In the genomic region with DNA sequence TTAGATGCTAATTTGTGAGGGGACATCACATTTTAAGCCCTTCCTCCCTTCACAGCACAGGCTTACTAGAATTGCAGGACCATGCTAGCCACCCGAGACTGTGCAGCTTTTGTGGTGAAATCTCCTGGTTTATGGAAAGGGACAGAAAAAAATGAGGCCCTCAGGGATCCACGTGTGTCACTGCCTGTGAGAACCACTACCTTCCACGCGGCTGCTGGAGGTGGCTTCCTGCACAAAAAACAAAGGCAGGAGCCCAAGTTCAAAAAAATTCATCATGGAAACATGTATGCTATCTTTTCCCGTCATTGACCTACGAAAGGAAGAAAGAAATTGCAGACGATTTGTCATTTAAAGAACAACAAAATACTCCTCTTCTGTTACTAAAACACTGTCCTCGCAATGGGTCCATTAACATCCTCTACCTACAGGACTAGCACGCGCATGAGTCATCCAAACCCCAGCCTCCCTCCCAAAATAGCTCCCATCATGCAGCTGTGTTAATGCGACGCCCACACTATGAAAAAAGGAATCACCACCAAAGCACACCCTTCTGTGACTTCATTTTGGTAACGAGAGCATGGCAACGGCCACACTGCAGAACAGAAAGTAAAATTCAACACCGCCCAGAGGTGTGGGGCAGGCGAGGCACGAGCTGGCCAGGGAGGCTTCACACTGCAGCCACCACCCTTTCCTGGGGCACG, we compare ENCODE assay signal across 8 cellular contexts. TPM values are rescaled to one million over a fixed set of nuclear protein-coding genes. Genes with fewer than 3 reads are reported as not detected.
DNase-seq lines count a peak whose midpoint lies in the region; ATAC-seq and TF ChIP-seq lines count a peak whose summit lies in the region.

No MANE protein-coding gene starts in this region.

- peaks cover 3% of the 10 kb centered on the region for H3K27me3 Mint-ChIP-seq in activated naive CD4-positive, alpha-beta T cell treated with anti-CD3 and anti-CD28 coated beads, Interleukin-2, amount 10 ng/mL, durations not matched to agents 7 days and 5 days
- peaks cover 0 to 4% of the 10 kb centered on the region in 2 donors for H3K27me3 Mint-ChIP-seq in natural killer cell treated with Interleukin-12 subunit alpha and Interleukin-12 subunit beta and Interleukin-15 and Interleukin-18, amount 100 ng/mL, for 72 hours

- in situ Hi-C loops in transverse colon (cut with MboI; ENCODE audit: low pct_ligation_motif_present in 1 of 4, low pct_unique_long_range_greater_than_20kb in 1 of 4, low sequenced_read_pairs in 3 of 4), result no loop called here

- H3K9me2 ChIP-seq in OCI-LY1 (ENCODE audit: low read depth, low read length), result no peaks in the 10 kb centered on the region

- TF ChIP-seq POLR2A in transverse colon (IDR thresholded peaks at IDR 0.05) (no peak), testis (IDR thresholded peaks at IDR 0.05) (no peak)

- TF ChIP-seq EP300 in transverse colon (IDR thresholded peaks at IDR 0.05; ENCODE audit: low read depth), result no peak

- peak; percentile 49 for DNase-seq in activated naive CD4-positive, alpha-beta T cell treated with anti-CD3 and anti-CD28 coated beads, Interleukin-2, amount 10 ng/mL, durations not matched to agents 7 days and 5 days
- DNase-seq in natural killer cell treated with Interleukin-12 subunit alpha and Interleukin-12 subunit beta and Interleukin-15 and Interleukin-18, amount 100 ng/mL, for 72 hours (ENCODE audit: low spot score), result peak; percentile 65
- peak; percentile 30 for DNase-seq in transverse colon
- DNase-seq in SHP77 treated with DMSO at 0.1 percent for 48 hours (lab: John Stamatoyannopoulos, UW), result no peak
- no peak for DNase-seq in testis

- no peak overlapping the region for H3K27ac ChIP-seq in OCI-LY1 (ENCODE audit: low read depth, low read length, poor library complexity, severe bottlenecking)
- peak overlapping the region; percentile 34 to 52 (median 43) for H3K27ac ChIP-seq in transverse colon
- H3K27ac ChIP-seq in testis, result no peak overlapping the region

- no peak for TF ChIP-seq CTCF in OCI-LY1 (IDR thresholded peaks at IDR 0.05; ENCODE audit: low read length)
- no peak for TF ChIP-seq CTCF in transverse colon (IDR thresholded peaks at IDR 0.05)
- no peak for TF ChIP-seq CTCF in testis (IDR thresholded peaks at IDR 0.05)

- H3K4me3 Mint-ChIP-seq in activated naive CD4-positive, alpha-beta T cell treated with anti-CD3 and anti-CD28 coated beads, Interleukin-2, amount 10 ng/mL, durations not matched to agents 7 days and 5 days, result peak overlapping the region; percentile 29
- peak overlapping the region; percentile 72 for H3K4me3 Mint-ChIP-seq in natural killer cell treated with Interleukin-12 subunit alpha and Interleukin-12 subunit beta and Interleukin-15 and Interleukin-18, amount 100 ng/mL, for 72 hours

- H3K36me3 ChIP-seq in OCI-LY1 (ENCODE audit: insufficient read depth, low read length), result no peaks in the 10 kb centered on the region
- no peaks in the 10 kb centered on the region for H3K36me3 ChIP-seq in transverse colon
- H3K36me3 ChIP-seq in testis (ENCODE audit: low read depth, missing control alignments), result no peaks in the 10 kb centered on the region

- H3K4me1 ChIP-seq in OCI-LY1 (ENCODE audit: insufficient read depth, low read length, severe bottlenecking) (peaks cover 16% of the 10 kb centered on the region), transverse colon (peaks cover 0 to 18% (median 4%) of the 10 kb centered on the region in 4 donors), testis (no peaks in the 10 kb centered on the region)

- H3K9ac ChIP-seq in OCI-LY1 (ENCODE audit: low read length), result no peak overlapping the region

- H3K4me1 Mint-ChIP-seq in activated naive CD4-positive, alpha-beta T cell treated with anti-CD3 and anti-CD28 coated beads, Interleukin-2, amount 10 ng/mL, durations not matched to agents 7 days and 5 days, result peaks cover 27% of the 10 kb centered on the region
- peaks cover 28 to 29% of the 10 kb centered on the region in 2 donors for H3K4me1 Mint-ChIP-seq in natural killer cell treated with Interleukin-12 subunit alpha and Interleukin-12 subunit beta and Interleukin-15 and Interleukin-18, amount 100 ng/mL, for 72 hours (ENCODE audit: low read depth in 2 of 2)

- WGBS in transverse colon (ENCODE audit: low coverage in 1 of 2), 2 donors, result 63 to 89% methylated on average over 6 to 18 of the region's 18 CpGs
- 76 to 87% methylated on average over 18 of the region's 18 CpGs for WGBS in testis, 2 donors

- H3K27me3 ChIP-seq in OCI-LY1 (ENCODE audit: insufficient read depth, low read length), result peaks cover 4% of the 10 kb centered on the region; the same call in 1 of the 2 replicates
- no peaks in the 10 kb centered on the region for H3K27me3 ChIP-seq in transverse colon
- no peaks in the 10 kb centered on the region for H3K27me3 ChIP-seq in testis

- H3K36me3 Mint-ChIP-seq in activated naive CD4-positive, alpha-beta T cell treated with anti-CD3 and anti-CD28 coated beads, Interleukin-2, amount 10 ng/mL, durations not matched to agents 7 days and 5 days, result no peaks in the 10 kb centered on the region
- no peaks in the 10 kb centered on the region for H3K36me3 Mint-ChIP-seq in natural killer cell treated with Interleukin-12 subunit alpha and Interleukin-12 subunit beta and Interleukin-15 and Interleukin-18, amount 100 ng/mL, for 72 hours

- H4K20me1 ChIP-seq in OCI-LY1 (ENCODE audit: insufficient read depth, low read length), result no peaks in the 10 kb centered on the region

- H3K4me2 ChIP-seq in OCI-LY1 (ENCODE audit: low read length), result 0 out of 2 replicates have a peak overlapping the region, but pooled peaks have one; percentile 20

- no peaks in the 10 kb centered on the region for H3K9me3 Mint-ChIP-seq in activated naive CD4-positive, alpha-beta T cell treated with anti-CD3 and anti-CD28 coated beads, Interleukin-2, amount 10 ng/mL, durations not matched to agents 7 days and 5 days
- no peaks in the 10 kb centered on the region for H3K9me3 Mint-ChIP-seq in natural killer cell treated with Interleukin-12 subunit alpha and Interleukin-12 subunit beta and Interleukin-15 and Interleukin-18, amount 100 ng/mL, for 72 hours

- no peaks in the 10 kb centered on the region for H3K9me3 ChIP-seq in OCI-LY1 (ENCODE audit: low read length)
- H3K9me3 ChIP-seq in transverse colon, result no peaks in the 10 kb centered on the region
- no peaks in the 10 kb centered on the region for H3K9me3 ChIP-seq in testis

- no peaks in the 10 kb centered on the region for H3K79me2 ChIP-seq in OCI-LY1 (ENCODE audit: insufficient read depth, low read length)

- intact Hi-C loops in transverse colon (cut with DNase I; ENCODE audit: low total_unique reads), result no loop called here
- intact Hi-C loops in testis (cut with DNase I; ENCODE audit: low total_unique reads), result no loop called here

- no peak overlapping the region for H3K4me3 ChIP-seq in OCI-LY1 (ENCODE audit: low read depth, low read length, poor library complexity, severe bottlenecking)
- no peak overlapping the region for H3K4me3 ChIP-seq in transverse colon
- H3K4me3 ChIP-seq in testis, result no peak overlapping the region

- CTCF ChIA-PET in activated naive CD4-positive, alpha-beta T cell treated with anti-CD3 and anti-CD28 coated beads, Interleukin-2, amount 10 ng/mL, durations not matched to agents 7 days and 5 days (lab: Charles Lee), result interaction anchor here (0.6 kb wide), 1 partner anchor 82 kb away, joined by 3 read pairs; no protein-coding TSS in a partner anchor

- no peak overlapping the region for H2AFZ ChIP-seq in OCI-LY1 (ENCODE audit: low read length)

- H3F3A ChIP-seq in OCI-LY1 (ENCODE audit: insufficient read depth, low read length), result no peaks in the 10 kb centered on the region

- H3K27ac Mint-ChIP-seq in activated naive CD4-positive, alpha-beta T cell treated with anti-CD3 and anti-CD28 coated beads, Interleukin-2, amount 10 ng/mL, durations not matched to agents 7 days and 5 days, result peak overlapping the region; percentile 90
- no peak overlapping the region for H3K27ac Mint-ChIP-seq in natural killer cell treated with Interleukin-12 subunit alpha and Interleukin-12 subunit beta and Interleukin-15 and Interleukin-18, amount 100 ng/mL, for 72 hours

- ATAC-seq in GM18498 (IDR thresholded peaks at IDR 0.05; ENCODE audit: unreplicated experiment) (peak; percentile 98), HG02571 (IDR thresholded peaks at IDR 0.05; ENCODE audit: unreplicated experiment) (peak; percentile 96)
- peak; percentile 91 to 92 for ATAC-seq in natural killer cell treated with Interleukin-12 subunit alpha and Interleukin-12 subunit beta and Interleukin-15 and Interleukin-18, amount 100 ng/mL, for 72 hours

RNA-seq across cellular contexts. Expression of gene RAMACL, which starts 45.7 kb away (rescaled TPM):
- under 1 TPM; 0.21 to 0.73 TPM for total RNA-seq in natural killer cell treated with Interleukin-12 subunit alpha and Interleukin-12 subunit beta and Interleukin-15 and Interleukin-18, amount 100 ng/mL, for 72 hours
- total RNA-seq in transverse colon (1 to 10 TPM in 2 of 4 donors, under 1 TPM in 1, not detected in 1; 0.95 to 1.2 (median 1.2) TPM), testis (1 to 10 TPM; 1.7 to 1.9 TPM)
- polyA plus RNA-seq in testis (ENCODE audit: insufficient read depth, low read depth, low replicate concordance), result not detected

Comparison
In these comparisons a context has a peak if more than half of its experiments do, and no peak if none do; other contexts are left out.
1. H3K27ac ChIP-seq: peak in transverse colon (4 of 4); none in OCI-LY1 (single experiment) and testis (0 of 2).
2. DNase-seq: peak in activated naive CD4-positive, alpha-beta T cell treated with anti-CD3 and anti-CD28 coated beads, Interleukin-2, amount 10 ng/mL, durations not matched to agents 7 days and 5 days (single experiment), natural killer cell treated with Interleukin-12 subunit alpha and Interleukin-12 subunit beta and Interleukin-15 and Interleukin-18, amount 100 ng/mL, for 72 hours (single experiment) and transverse colon (single experiment); none in SHP77 treated with DMSO at 0.1 percent for 48 hours (single experiment) and testis (single experiment).
3. Peak in every context shown above with its lines, with median percentiles within 50 percentile points of each other: ATAC-seq.